13 cellular contexts compared by ENCODE assay signal in the genomic region with DNA sequence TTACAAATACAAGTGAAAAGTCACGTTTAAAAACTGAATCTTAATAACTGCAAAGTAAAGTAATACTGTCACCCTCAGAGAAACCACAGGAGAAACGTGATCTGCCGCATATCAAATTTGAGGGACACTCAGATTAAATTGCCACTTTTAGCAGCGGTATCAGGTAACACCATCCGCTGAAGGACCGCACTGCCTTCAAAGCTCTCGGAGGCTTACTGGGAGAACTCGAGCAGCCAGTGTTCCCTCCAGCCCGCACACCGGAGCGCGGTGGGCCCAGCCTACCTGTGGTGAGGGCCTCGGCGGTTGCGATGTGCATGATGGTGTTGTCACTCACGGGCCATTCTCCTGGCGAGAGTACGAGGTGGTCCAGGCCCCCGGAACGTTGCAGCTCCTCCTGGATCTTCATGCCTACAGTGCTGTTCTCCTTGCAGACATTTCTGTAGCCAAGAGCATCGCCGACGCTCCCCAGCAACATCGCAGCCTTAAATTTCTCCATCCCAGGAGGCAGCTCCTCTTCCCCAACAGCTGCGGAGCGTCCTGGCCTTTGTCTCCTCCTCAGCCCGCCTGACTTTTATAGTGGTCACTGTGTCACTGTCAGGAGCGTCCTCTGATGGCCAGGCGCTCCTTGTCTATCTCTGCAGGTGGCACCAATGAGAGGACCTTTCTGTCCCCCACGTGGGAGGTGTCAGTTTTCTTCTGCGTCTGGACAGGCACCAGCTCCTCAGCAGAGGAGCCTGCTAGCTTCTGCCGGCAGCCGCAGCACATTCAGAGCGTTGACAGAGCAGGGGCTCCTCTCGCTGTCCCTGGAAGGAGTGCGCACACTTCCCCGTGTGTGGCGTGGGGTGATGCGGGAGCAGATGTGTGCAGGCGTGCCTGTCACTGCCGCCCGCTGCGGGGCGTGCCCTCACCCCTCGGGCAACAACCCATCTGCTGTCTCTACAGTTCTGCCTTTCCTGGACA. TPM values are rescaled to one million over a fixed set of nuclear protein-coding genes. Genes with fewer than 3 reads are reported as not detected.
DNase-seq lines count a peak whose midpoint lies in the region; ATAC-seq, FAIRE-seq and TF ChIP-seq lines count a peak whose summit lies in the region.
"Had no signal": no experiment of that assay in that cellular context is flagged by ENCODE, and none has a peak within 500 bp of the region (broad histone marks: within the 10 kb centered on the region; RNA-seq: fewer than 3 reads in every experiment).

ADPRHL1 (minus strand) TSS at position 547 of the 960 bp plus-strand sequence; CDS start at position 496, 51 bp downstream.

- H3K4me3 Mint-ChIP-seq in endodermal cell, result no peak within 1 kb of the TSS
- H3K4me3 Mint-ChIP-seq in neural progenitor cell, result no peak within 1 kb of the TSS
- H3K4me3 Mint-ChIP-seq: CD8-positive, alpha-beta memory T cell; immature natural killer cell; neural crest cell had no signal

- H3K27ac Mint-ChIP-seq in endodermal cell (peak within 1 kb of the TSS; percentile 21), neural progenitor cell (peak within 1 kb of the TSS; percentile 57)

- intact Hi-C loops in lower lobe of right lung (cut with DNase I), result no loop called here

- TF ChIP-seq CTCF in endodermal cell (conservative IDR thresholded peaks at IDR 0.05), result no peak
- TF ChIP-seq CTCF in neural progenitor cell (IDR thresholded peaks at IDR 0.05), result no peak
- no peak for TF ChIP-seq CTCF in lower lobe of right lung (IDR thresholded peaks at IDR 0.05)

- H3K79me2 ChIP-seq in neural progenitor cell (ENCODE audit: low read depth), result no peaks in the 10 kb centered on the region

- peaks cover 0 to 7% (median 0%) of the 10 kb centered on the region in 11 experiments; a peak in 2 of 22 replicates for H4K20me1 ChIP-seq in BLaER1 treated with 17β-estradiol and CSF1 and Interleukin-3, amounts not matched to agents 10 nM and 100 nM
- no peaks in the 10 kb centered on the region for H4K20me1 ChIP-seq in neural progenitor cell (ENCODE audit: low read depth)

- H3F3A ChIP-seq in neural progenitor cell (ENCODE audit: low read depth), result no peaks in the 10 kb centered on the region

- FAIRE-seq in GM12892 (lab: Jason Lieb, UNC), result no peak
- FAIRE-seq: H54 had no signal

- no peaks in the 10 kb centered on the region for H3K27me3 ChIP-seq in BLaER1 treated with 17β-estradiol and CSF1 and Interleukin-3, amounts not matched to agents 10 nM and 100 nM
- H3K27me3 ChIP-seq in endodermal cell (ENCODE audit: control insufficient read depth, insufficient read depth, low read length, poor library complexity, severe bottlenecking), result no peaks in the 10 kb centered on the region
- H3K27me3 ChIP-seq in neural progenitor cell, result no peaks in the 10 kb centered on the region
- H3K27me3 ChIP-seq in lower lobe of right lung (ENCODE audit: low read depth), result no peaks in the 10 kb centered on the region

- peak within 1 kb of the TSS in 8 of 11 experiments; percentile 40 to 95 (median 49); a peak in 13 of 22 replicates for H3K27ac ChIP-seq in BLaER1 treated with 17β-estradiol and CSF1 and Interleukin-3, amounts not matched to agents 10 nM and 100 nM
- peak within 1 kb of the TSS; percentile 91 for H3K27ac ChIP-seq in endodermal cell (ENCODE audit: low read depth, low read length)
- H3K27ac ChIP-seq in neural progenitor cell, result no peak within 1 kb of the TSS
- no peak within 1 kb of the TSS for H3K27ac ChIP-seq in lower lobe of right lung

- DNase-seq in NCI-H187 treated with DMSO at 0.1 percent for 48 hours (lab: John Stamatoyannopoulos, UW) (peak; percentile 32), endodermal cell (no peak), neural progenitor cell (ENCODE audit: low spot score) (no peak), AG08396 (ENCODE audit: low spot score) (no peak), GM12892 (ENCODE audit: insufficient read length) (no peak), T-helper 9 cell (no peak), lower lobe of right lung (no peak)
- DNase-seq: CD8-positive, alpha-beta memory T cell; immature natural killer cell; stimulated activated CD4-positive, alpha-beta T cell treated with anti-CD3 and anti-CD28 coated beads, Interleukin-2, amount 100 ng/mL, for 24 hours had no signal

- H3K36me3 ChIP-seq in BLaER1 treated with 17β-estradiol and CSF1 and Interleukin-3, amounts not matched to agents 10 nM and 100 nM, result peaks cover 34 to 56% (median 47%) of the 10 kb centered on the region in 11 experiments
- H3K36me3 ChIP-seq in endodermal cell (ENCODE audit: control insufficient read depth, insufficient read depth, low read length) (peaks cover 38% of the 10 kb centered on the region), neural progenitor cell (no peaks in the 10 kb centered on the region), lower lobe of right lung (peaks cover 38% of the 10 kb centered on the region)

- no peaks in the 10 kb centered on the region for H3K9me3 ChIP-seq in BLaER1 treated with 17β-estradiol and CSF1 and Interleukin-3, amounts not matched to agents 10 nM and 100 nM (replicated peaks in 1 of 11)
- H3K9me3 ChIP-seq in endodermal cell (ENCODE audit: control insufficient read depth, low read length) (no peaks in the 10 kb centered on the region), neural progenitor cell (ENCODE audit: low read depth) (no peaks in the 10 kb centered on the region), lower lobe of right lung (no peaks in the 10 kb centered on the region)

- H3K4me2 ChIP-seq in BLaER1 treated with 17β-estradiol and CSF1 and Interleukin-3, amounts not matched to agents 10 nM and 100 nM, result peak within 1 kb of the TSS; percentile 10 to 99 (median 56); a peak in 18 of 22 replicates
- no peak within 1 kb of the TSS for H3K4me2 ChIP-seq in neural progenitor cell

- no peaks in the 10 kb centered on the region for H3K27me3 Mint-ChIP-seq in endodermal cell (ENCODE audit: insufficient read depth)
- H3K27me3 Mint-ChIP-seq in neural progenitor cell (ENCODE audit: insufficient read depth, low read depth), result peaks cover 2% of the 10 kb centered on the region

- peak within 1 kb of the TSS in 7 of 11 experiments; percentile 38 to 61 (median 56); a peak in 15 of 22 replicates for H3K9ac ChIP-seq in BLaER1 treated with 17β-estradiol and CSF1 and Interleukin-3, amounts not matched to agents 10 nM and 100 nM
- no peak within 1 kb of the TSS for H3K9ac ChIP-seq in endodermal cell (ENCODE audit: extremely low read depth, low read length, poor library complexity, severe bottlenecking)
- no peak within 1 kb of the TSS for H3K9ac ChIP-seq in neural progenitor cell

- TF ChIP-seq POLR2A in GM12892 (IDR thresholded peaks at IDR 0.05; ENCODE audit: low read depth, low read length), result no peak

- peaks cover 4% of the 10 kb centered on the region for H3K4me1 Mint-ChIP-seq in endodermal cell
- H3K4me1 Mint-ChIP-seq in neural progenitor cell, result peaks cover 11% of the 10 kb centered on the region
- H3K4me1 Mint-ChIP-seq: immature natural killer cell had no signal

- no peak within 1 kb of the TSS for H2AFZ ChIP-seq in neural progenitor cell (replicated peaks)

- H3K4me3 ChIP-seq in BLaER1 treated with 17β-estradiol and CSF1 and Interleukin-3, amounts not matched to agents 10 nM and 100 nM, result no peak within 1 kb of the TSS
- H3K4me3 ChIP-seq in endodermal cell (ENCODE audit: low read length) (no peak within 1 kb of the TSS), neural progenitor cell (no peak within 1 kb of the TSS), lower lobe of right lung (no peak within 1 kb of the TSS)

- peaks cover 1% of the 10 kb centered on the region for H3K9me3 Mint-ChIP-seq in endodermal cell
- H3K9me3 Mint-ChIP-seq in neural progenitor cell, result no peaks in the 10 kb centered on the region
- H3K9me3 Mint-ChIP-seq: CD8-positive, alpha-beta memory T cell; immature natural killer cell; neural crest cell had no signal

- peaks cover 28 to 64% (median 58%) of the 10 kb centered on the region in 10 experiments for H3K4me1 ChIP-seq in BLaER1 treated with 17β-estradiol and CSF1 and Interleukin-3, amounts not matched to agents 10 nM and 100 nM
- no peaks in the 10 kb centered on the region for H3K4me1 ChIP-seq in endodermal cell (ENCODE audit: control insufficient read depth, insufficient read depth, low read length)
- no peaks in the 10 kb centered on the region for H3K4me1 ChIP-seq in neural progenitor cell
- peaks cover 5% of the 10 kb centered on the region for H3K4me1 ChIP-seq in lower lobe of right lung

- WGBS in endodermal cell (ENCODE audit: insufficient coverage in 1 of 2, insufficient read length in 1 of 2), 2 experiments, result 89 to 92% methylated on average over 40 to 45 of the region's 45 CpGs

- ATAC-seq in lower lobe of right lung, result no peak

- peaks cover 54% of the 10 kb centered on the region for H3K36me3 Mint-ChIP-seq in endodermal cell (ENCODE audit: low read depth)
- H3K36me3 Mint-ChIP-seq in neural progenitor cell, result peaks cover 17% of the 10 kb centered on the region

RNA-seq across cellular contexts. Expression of gene ADPRHL1, which starts in this region (rescaled TPM):
- total RNA-seq in endodermal cell (1 to 10 TPM; 1.6 to 2.9 TPM), neural progenitor cell (ENCODE audit: low replicate concordance) (0.22 and 0.43 TPM in 2 replicates), lower lobe of right lung (2.7 TPM)
- polyA plus RNA-seq in endodermal cell (2013, experiment 1 of 2), result 2.7 TPM
- 3.2 TPM for polyA plus RNA-seq in endodermal cell (2013, experiment 2 of 2)
- polyA plus RNA-seq in GM12892 (2012; ENCODE audit: missing spikeins), result 0.98 TPM

Comparison
In these comparisons a context has a peak if more than half of its experiments do, and no peak if none do; other contexts are left out.
1. H3K27ac ChIP-seq: peak in BLaER1 treated with 17β-estradiol and CSF1 and Interleukin-3, amounts not matched to agents 10 nM and 100 nM (8 of 11) and endodermal cell (single experiment); none in neural progenitor cell (single experiment) and lower lobe of right lung (single experiment).
2. H3K9ac ChIP-seq: peak in BLaER1 treated with 17β-estradiol and CSF1 and Interleukin-3, amounts not matched to agents 10 nM and 100 nM (7 of 11); none in endodermal cell (single experiment) and neural progenitor cell (single experiment).